Comparison of ENCODE assay signal across 8 cellular contexts in the genomic region with DNA sequence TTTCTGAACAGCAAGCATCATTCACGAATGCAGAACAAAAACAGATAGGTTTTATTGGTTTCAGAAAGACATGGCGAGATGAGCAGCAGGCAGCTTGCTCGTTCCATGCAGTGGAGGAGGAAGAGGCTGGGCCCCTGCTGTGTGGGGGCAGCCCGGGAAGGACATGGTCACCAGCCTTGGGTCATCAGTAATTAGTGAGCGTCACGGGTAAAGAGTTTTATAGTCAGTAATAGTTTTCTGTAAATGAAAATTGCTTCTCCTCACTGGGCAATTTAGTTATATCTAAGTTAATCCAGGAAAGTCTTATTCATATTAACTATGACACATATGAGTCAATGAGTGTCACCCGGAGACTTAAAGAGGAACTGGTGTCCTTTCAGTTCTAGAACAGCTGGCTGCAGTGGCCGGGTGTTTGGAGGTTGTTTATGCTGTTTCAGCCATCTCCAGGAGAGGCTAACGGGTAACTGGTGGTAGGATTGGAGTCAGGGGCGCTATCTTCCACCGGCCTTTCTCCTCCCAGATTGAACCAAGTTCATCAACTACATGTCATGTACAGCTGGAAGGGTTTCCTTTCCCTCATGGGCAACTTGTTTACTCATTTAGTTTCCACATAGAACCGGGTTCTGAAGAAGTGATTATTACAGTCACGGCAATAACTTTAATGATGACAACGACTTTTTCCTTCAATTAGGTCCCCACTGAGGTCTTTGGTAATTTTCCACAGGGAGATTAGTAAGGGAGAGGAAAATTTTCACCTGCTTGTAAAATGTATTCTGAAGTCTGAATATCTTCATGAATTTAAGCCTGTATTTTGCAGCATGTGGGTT. TPM values are rescaled to one million over a fixed set of nuclear protein-coding genes. Genes with fewer than 3 reads are reported as not detected.
DNase-seq lines count a peak whose midpoint lies in the region; ATAC-seq, FAIRE-seq and TF ChIP-seq lines count a peak whose summit lies in the region.

No MANE protein-coding gene starts in this region.

- no peaks in the 10 kb centered on the region for H3K36me3 ChIP-seq in WERI-Rb-1

- no peak for TF ChIP-seq CTCF in GM20000 (IDR thresholded peaks at IDR 0.05; ENCODE audit: extremely low read depth, missing control alignments)
- TF ChIP-seq CTCF in WERI-Rb-1 (IDR thresholded peaks at IDR 0.05; ENCODE audit: low read depth, low read length), result no peak

- peak; percentile 75 for FAIRE-seq in GM12891 (lab: Jason Lieb, UNC)

- DNase-seq in GM12891 (ENCODE audit: insufficient read length, low spot score), result peak; percentile 52
- DNase-seq in GM20000 (ENCODE audit: low spot score), result peak; percentile 80
- no peak for DNase-seq in inferior parietal cortex (ENCODE audit: extremely low spot score)
- DNase-seq in nucleus accumbens (lab: John Stamatoyannopoulos, UW), result no peak
- DNase-seq in WERI-Rb-1, result no peak
- DNase-seq in activated CD4-positive, alpha-beta T cell treated with anti-CD3 and anti-CD28 coated beads, Interleukin-2, amount 50 U/mL, for 1 hour, result no peak

- H3K27ac ChIP-seq in WERI-Rb-1, result no peak overlapping the region

- TF ChIP-seq POLR2A in GM12891 (IDR thresholded peaks at IDR 0.05; ENCODE audit: low read depth, low read length), result peak; percentile 65; the same call in 1 of the 2 replicates

- H3K27me3 ChIP-seq in WERI-Rb-1 (ENCODE audit: insufficient read depth, low read depth, severe bottlenecking), result no peaks in the 10 kb centered on the region

- no peak overlapping the region for H3K4me3 ChIP-seq in WERI-Rb-1 (ENCODE audit: low read depth, low read length)

- no peaks in the 10 kb centered on the region for H3K9me3 ChIP-seq in WERI-Rb-1 (ENCODE audit: severe bottlenecking)

- ATAC-seq in HG03457 (IDR thresholded peaks at IDR 0.05; ENCODE audit: unreplicated experiment) (peak; percentile 76), esophagus mucosa (peak; percentile 64)

TF ChIP-seq in GM12891, 5 proteins besides CTCF, POLR2A, EP300 and RAD21:
- no peak for TF ChIP-seq TAF1 (IDR thresholded peaks at IDR 0.05; ENCODE audit: low read depth, low read length)
- peak; percentile 99 for TF ChIP-seq SPI1 (IDR thresholded peaks at IDR 0.05; ENCODE audit: low read depth, low read length)

RNA-seq across cellular contexts. Expression of gene SLC45A1, which starts 34.6 kb away (rescaled TPM):
- 0.08 TPM for polyA plus RNA-seq in GM12891 (2012; ENCODE audit: low read depth, missing spikeins)
- total RNA-seq in esophagus mucosa, result 0.20 TPM

Comparison
In these comparisons a context has a peak if more than half of its experiments do, and no peak if none do; other contexts are left out.
1. DNase-seq: peak in GM12891 (single experiment) and GM20000 (single experiment); none in inferior parietal cortex (single experiment), nucleus accumbens (0 of 56), WERI-Rb-1 (single experiment) and activated CD4-positive, alpha-beta T cell treated with anti-CD3 and anti-CD28 coated beads, Interleukin-2, amount 50 U/mL, for 1 hour (single experiment).